Comparison of ENCODE assay signal across 12 cellular contexts in genomic region chr1:97632075-97632474, GRCh38.
DNase-seq lines count a peak whose midpoint lies in the region; ATAC-seq and TF ChIP-seq lines count a peak whose summit lies in the region.
"Had no signal": no experiment of that assay in that cellular context is flagged by ENCODE, and none has a peak within 500 bp of the region (broad histone marks: within the 10 kb centered on the region; RNA-seq: fewer than 3 reads in every experiment).

No MANE protein-coding gene starts in this region.

- H3K36me3 ChIP-seq in BE2C: no peaks in the 10 kb centered on the region
- no peaks in the 10 kb centered on the region for H3K36me3 ChIP-seq in WERI-Rb-1
- no peaks in the 10 kb centered on the region for H3K36me3 ChIP-seq in heart left ventricle
- no peaks in the 10 kb centered on the region for H3K36me3 ChIP-seq in heart right ventricle
- H3K36me3 ChIP-seq: gastrocnemius medialis, Peyer's patch had no signal

- ATAC-seq in heart left ventricle: no peak
- no peak for ATAC-seq in GM19023 (IDR thresholded peaks at IDR 0.05; ENCODE audit: unreplicated experiment)
- ATAC-seq in heart right ventricle: no peak
- ATAC-seq: gastrocnemius medialis had no signal

- TF ChIP-seq POLR2A in heart left ventricle (IDR thresholded peaks at IDR 0.05): no peak

- DNase-seq in BE2C (peak; percentile 83), NCI-H128 (lab: John Stamatoyannopoulos, UW; ENCODE audit: unreplicated experiment) (peak; percentile 25), fibroblast of villous mesenchyme (ENCODE audit: low read depth) (peak; percentile 14), WERI-Rb-1 (no peak), heart left ventricle (no peak), heart right ventricle (no peak)
- DNase-seq: activated T-cell treated with anti-CD3 and anti-CD28 coated beads, Interleukin-2, amount 50 U/mL, for 48 hours; gastrocnemius medialis; Kasumi-1; Peyer's patch had no signal

- TF ChIP-seq CTCF in BE2C (IDR thresholded peaks at IDR 0.05; ENCODE audit: low read depth, low read length) (no peak), fibroblast of villous mesenchyme (IDR thresholded peaks at IDR 0.05; ENCODE audit: insufficient read depth, low read depth, low read length) (no peak), WERI-Rb-1 (IDR thresholded peaks at IDR 0.05; ENCODE audit: low read depth, low read length) (no peak), heart left ventricle (IDR thresholded peaks at IDR 0.05) (no peak), heart right ventricle (IDR thresholded peaks at IDR 0.05) (no peak)

- peaks cover 21% of the 10 kb centered on the region for H3K4me1 ChIP-seq in BE2C
- peaks cover 0 to 13% (median 2%) of the 10 kb centered on the region in 12 donors for H3K4me1 ChIP-seq in heart left ventricle
- H3K4me1 ChIP-seq in heart right ventricle: peaks cover 0 to 21% (median 13%) of the 10 kb centered on the region in 9 donors
- H3K4me1 ChIP-seq: gastrocnemius medialis, Peyer's patch had no signal

- no peaks in the 10 kb centered on the region for H3K27me3 ChIP-seq in BE2C
- no peaks in the 10 kb centered on the region for H3K27me3 ChIP-seq in WERI-Rb-1 (ENCODE audit: insufficient read depth, low read depth, severe bottlenecking)
- H3K27me3 ChIP-seq in heart left ventricle: no peaks in the 10 kb centered on the region
- H3K27me3 ChIP-seq in heart right ventricle: no peaks in the 10 kb centered on the region
- H3K27me3 ChIP-seq: gastrocnemius medialis, Peyer's patch had no signal

- no peaks in the 10 kb centered on the region for H3K9me3 ChIP-seq in BE2C
- no peaks in the 10 kb centered on the region for H3K9me3 ChIP-seq in WERI-Rb-1 (ENCODE audit: severe bottlenecking)
- H3K9me3 ChIP-seq in heart left ventricle: no peaks in the 10 kb centered on the region
- no peaks in the 10 kb centered on the region for H3K9me3 ChIP-seq in heart right ventricle
- H3K9me3 ChIP-seq: gastrocnemius medialis, Peyer's patch had no signal

- no peak overlapping the region for H3K27ac ChIP-seq in WERI-Rb-1
- H3K27ac ChIP-seq in heart left ventricle: no peak overlapping the region
- H3K27ac ChIP-seq in heart right ventricle: no peak overlapping the region
- H3K27ac ChIP-seq: gastrocnemius medialis, Peyer's patch had no signal

- 59 to 76% (median 72%) methylated on average over 4 of the region's 4 CpGs for WGBS in heart left ventricle, 4 donors
- 65 to 73% methylated on average over 4 of the region's 4 CpGs for WGBS in heart right ventricle, 2 donors

- intact Hi-C loops in heart left ventricle (cut with DNase I): no loop called here
- intact Hi-C loops in heart right ventricle (cut with DNase I): no loop called here

- H3K4me3 ChIP-seq in BE2C (ENCODE audit: low read depth, low read length): no peak overlapping the region
- H3K4me3 ChIP-seq in fibroblast of villous mesenchyme (ENCODE audit: low read depth, low read length): no peak overlapping the region
- H3K4me3 ChIP-seq in WERI-Rb-1 (ENCODE audit: low read depth, low read length): no peak overlapping the region
- H3K4me3 ChIP-seq in heart left ventricle: no peak overlapping the region
- no peak overlapping the region for H3K4me3 ChIP-seq in heart right ventricle
- H3K4me3 ChIP-seq: gastrocnemius medialis, Peyer's patch had no signal

TF ChIP-seq in PFSK-1, 5 proteins besides CTCF, POLR2A, EP300 and RAD21:
- TF ChIP-seq SIN3A (IDR thresholded peaks at IDR 0.05; ENCODE audit: borderline replicate concordance, insufficient read depth, low read length): peak; percentile 49; the same call in 1 of the 2 replicates
- no peak for TF ChIP-seq FOXP2 (optimal IDR thresholded peaks at IDR 0.05; ENCODE audit: borderline replicate concordance, extremely low read depth, extremely low read length, insufficient read depth)

Comparison
In these comparisons a context has a peak if more than half of its experiments do, and no peak if none do; other contexts are left out.
1. DNase-seq: peak in BE2C (single experiment), NCI-H128 (single experiment) and fibroblast of villous mesenchyme (single experiment); none in WERI-Rb-1 (single experiment), heart left ventricle (0 of 5) and heart right ventricle (0 of 2).